ENCODE assay signal across 1 cellular context in the genomic region with DNA sequence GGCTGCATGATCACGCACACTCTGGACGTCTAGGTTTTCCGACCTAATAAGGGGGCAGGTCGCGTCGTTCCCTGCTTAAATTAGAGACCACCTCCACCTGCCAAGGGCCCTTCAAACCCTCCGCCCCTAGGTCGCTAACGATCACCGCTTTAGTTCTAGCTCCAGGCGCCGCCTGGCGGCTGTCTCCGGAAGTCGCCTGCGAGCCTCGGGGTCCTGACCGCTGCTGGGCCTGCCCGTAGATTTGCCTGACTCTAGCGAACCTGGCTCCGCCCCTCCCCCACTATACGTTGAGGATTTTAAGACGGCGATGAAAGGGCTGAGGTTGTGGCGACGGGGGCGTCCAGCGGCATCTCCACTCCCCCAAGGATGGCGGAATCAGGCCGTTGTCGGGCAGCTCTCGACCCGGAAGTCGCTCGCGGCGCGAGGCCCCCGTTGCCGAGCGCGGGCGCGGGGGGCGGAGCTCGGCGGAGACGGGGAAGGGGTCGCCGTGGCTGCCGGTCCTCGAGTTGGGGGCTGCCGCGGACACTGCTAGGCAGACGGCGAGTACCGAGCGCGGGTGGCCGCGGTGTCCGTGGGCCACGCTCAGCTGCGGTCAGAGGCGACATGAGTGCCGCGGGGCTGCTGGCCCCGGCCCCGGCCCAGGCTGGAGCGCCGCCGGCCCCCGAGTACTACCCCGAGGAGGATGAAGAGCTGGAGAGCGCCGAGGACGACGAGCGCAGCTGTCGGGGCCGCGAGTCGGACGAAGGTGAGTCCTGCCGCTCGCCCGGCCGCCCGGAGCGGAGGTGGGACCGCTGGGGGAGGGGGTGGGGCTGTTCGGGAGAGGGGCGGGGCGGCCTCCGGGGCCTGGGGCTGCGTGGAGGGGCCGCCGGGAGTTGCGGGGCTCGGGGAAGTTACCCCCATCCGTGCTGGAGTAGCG.
A peak's percentile ranks its signal among the peaks of the same experiment; 100 is the strongest.
TF ChIP-seq lines count a peak whose summit lies in the region.

A gene with protein sequence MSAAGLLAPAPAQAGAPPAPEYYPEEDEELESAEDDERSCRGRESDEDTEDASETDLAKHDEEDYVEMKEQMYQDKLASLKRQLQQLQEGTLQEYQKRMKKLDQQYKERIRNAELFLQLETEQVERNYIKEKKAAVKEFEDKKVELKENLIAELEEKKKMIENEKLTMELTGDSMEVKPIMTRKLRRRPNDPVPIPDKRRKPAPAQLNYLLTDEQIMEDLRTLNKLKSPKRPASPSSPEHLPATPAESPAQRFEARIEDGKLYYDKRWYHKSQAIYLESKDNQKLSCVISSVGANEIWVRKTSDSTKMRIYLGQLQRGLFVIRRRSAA (plus strand): TSS at position 467 of the 916 bp plus-strand sequence. CDS start 137 bp downstream, at position 604.

TF ChIP-seq in SK-N-SH, 30 proteins besides CTCF, POLR2A, EP300 and RAD21 (continued from another document):
- TF ChIP-seq CHD2 (IDR thresholded peaks at IDR 0.05; ENCODE audit: low read length, partially characterized antibody) (peak; percentile 91), TAF1 (IDR thresholded peaks at IDR 0.05; ENCODE audit: borderline replicate concordance, low read depth, low read length) (no peak), GABPA (IDR thresholded peaks at IDR 0.05; ENCODE audit: low read depth) (peak; percentile 82), ELF1 (IDR thresholded peaks at IDR 0.05) (peak; percentile 97), JUND (IDR thresholded peaks at IDR 0.05) (no peak), MXI1 (IDR thresholded peaks at IDR 0.05; ENCODE audit: low read depth, low read length) (peak; percentile 53; the same call in 1 of the 2 replicates), SMC3 (IDR thresholded peaks at IDR 0.05; ENCODE audit: low read depth, low read length) (peak; percentile 99)
- TF ChIP-seq, protein P1, sequence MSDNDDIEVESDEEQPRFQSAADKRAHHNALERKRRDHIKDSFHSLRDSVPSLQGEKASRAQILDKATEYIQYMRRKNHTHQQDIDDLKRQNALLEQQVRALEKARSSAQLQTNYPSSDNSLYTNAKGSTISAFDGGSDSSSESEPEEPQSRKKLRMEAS (IDR thresholded peaks at IDR 0.05; ENCODE audit: low read depth), result no peak
- TF ChIP-seq, protein P2, sequence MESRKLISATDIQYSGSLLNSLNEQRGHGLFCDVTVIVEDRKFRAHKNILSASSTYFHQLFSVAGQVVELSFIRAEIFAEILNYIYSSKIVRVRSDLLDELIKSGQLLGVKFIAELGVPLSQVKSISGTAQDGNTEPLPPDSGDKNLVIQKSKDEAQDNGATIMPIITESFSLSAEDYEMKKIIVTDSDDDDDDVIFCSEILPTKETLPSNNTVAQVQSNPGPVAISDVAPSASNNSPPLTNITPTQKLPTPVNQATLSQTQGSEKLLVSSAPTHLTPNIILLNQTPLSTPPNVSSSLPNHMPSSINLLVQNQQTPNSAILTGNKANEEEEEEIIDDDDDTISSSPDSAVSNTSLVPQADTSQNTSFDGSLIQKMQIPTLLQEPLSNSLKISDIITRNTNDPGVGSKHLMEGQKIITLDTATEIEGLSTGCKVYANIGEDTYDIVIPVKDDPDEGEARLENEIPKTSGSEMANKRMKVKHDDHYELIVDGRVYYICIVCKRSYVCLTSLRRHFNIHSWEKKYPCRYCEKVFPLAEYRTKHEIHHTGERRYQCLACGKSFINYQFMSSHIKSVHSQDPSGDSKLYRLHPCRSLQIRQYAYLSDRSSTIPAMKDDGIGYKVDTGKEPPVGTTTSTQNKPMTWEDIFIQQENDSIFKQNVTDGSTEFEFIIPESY (IDR thresholded peaks at IDR 0.05; ENCODE audit: borderline replicate concordance, low read depth), result no peak
- TF ChIP-seq, protein P3, sequence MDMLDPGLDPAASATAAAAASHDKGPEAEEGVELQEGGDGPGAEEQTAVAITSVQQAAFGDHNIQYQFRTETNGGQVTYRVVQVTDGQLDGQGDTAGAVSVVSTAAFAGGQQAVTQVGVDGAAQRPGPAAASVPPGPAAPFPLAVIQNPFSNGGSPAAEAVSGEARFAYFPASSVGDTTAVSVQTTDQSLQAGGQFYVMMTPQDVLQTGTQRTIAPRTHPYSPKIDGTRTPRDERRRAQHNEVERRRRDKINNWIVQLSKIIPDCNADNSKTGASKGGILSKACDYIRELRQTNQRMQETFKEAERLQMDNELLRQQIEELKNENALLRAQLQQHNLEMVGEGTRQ (IDR thresholded peaks at IDR 0.05; ENCODE audit: borderline replicate concordance, low read depth, low read length), result no peak
- TF ChIP-seq, protein P4, sequence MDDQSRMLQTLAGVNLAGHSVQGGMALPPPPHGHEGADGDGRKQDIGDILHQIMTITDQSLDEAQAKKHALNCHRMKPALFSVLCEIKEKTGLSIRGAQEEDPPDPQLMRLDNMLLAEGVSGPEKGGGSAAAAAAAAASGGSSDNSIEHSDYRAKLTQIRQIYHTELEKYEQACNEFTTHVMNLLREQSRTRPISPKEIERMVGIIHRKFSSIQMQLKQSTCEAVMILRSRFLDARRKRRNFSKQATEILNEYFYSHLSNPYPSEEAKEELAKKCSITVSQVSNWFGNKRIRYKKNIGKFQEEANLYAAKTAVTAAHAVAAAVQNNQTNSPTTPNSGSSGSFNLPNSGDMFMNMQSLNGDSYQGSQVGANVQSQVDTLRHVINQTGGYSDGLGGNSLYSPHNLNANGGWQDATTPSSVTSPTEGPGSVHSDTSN (IDR thresholded peaks at IDR 0.05), result no peak
